Comparison of ENCODE assay signal across 21 cellular contexts in genomic region chr1:30272288-30273020, GRCh38.
"Had no signal": no experiment of that assay in that cellular context is flagged by ENCODE, and none has a peak within 500 bp of the region (broad histone marks: within the 10 kb centered on the region; RNA-seq: fewer than 3 reads in every experiment).

No MANE protein-coding gene starts in this region.

- H3K36me3 ChIP-seq: MG63, WERI-Rb-1 had no signal

- H3K27ac ChIP-seq: WERI-Rb-1 had no signal

- H3K4me3 Mint-ChIP-seq: activated CD4-positive, alpha-beta T cell treated with anti-CD3 and anti-CD28 coated beads for 36 hours; activated CD8-positive, alpha-beta T cell treated with anti-CD3 and anti-CD28 coated beads for 36 hours; activated naive CD4-positive, alpha-beta T cell treated with anti-CD3 and anti-CD28 coated beads, Interleukin-2, amount 10 ng/mL, durations not matched to agents 7 days and 5 days; activated naive CD8-positive, alpha-beta T cell treated with anti-CD3 and anti-CD28 coated beads for 36 hours; activated T-cell treated with anti-CD3 and anti-CD28 coated beads, Interleukin-2, amount 50 U/mL, for 72 hours; T-cell had no signal

- H3K4me3 ChIP-seq: MG63 had no signal

- H3K27ac Mint-ChIP-seq: activated CD4-positive, alpha-beta T cell treated with anti-CD3 and anti-CD28 coated beads for 36 hours; activated CD8-positive, alpha-beta T cell treated with anti-CD3 and anti-CD28 coated beads for 36 hours; activated naive CD4-positive, alpha-beta T cell treated with anti-CD3 and anti-CD28 coated beads, Interleukin-2, amount 10 ng/mL, durations not matched to agents 7 days and 5 days; activated naive CD8-positive, alpha-beta T cell treated with anti-CD3 and anti-CD28 coated beads for 36 hours; activated T-cell treated with anti-CD3 and anti-CD28 coated beads, Interleukin-2, amount 50 U/mL, for 72 hours; activated T-helper 2 cell treated with anti-CD3 and anti-CD28 coated beads, Interferon-gamma antibody, Interleukin-2, Interleukin-4, amounts not matched to agents 10 μg/mL and 5 μg/mL and 100 μg/mL, durations not matched to agents 14 hours and 24 hours and 36 hours; T-cell had no signal

- H3K27me3 ChIP-seq: MG63 had no signal

- H3K4me1 Mint-ChIP-seq: activated CD4-positive, alpha-beta T cell treated with anti-CD3 and anti-CD28 coated beads for 36 hours; activated naive CD4-positive, alpha-beta T cell treated with anti-CD3 and anti-CD28 coated beads, Interleukin-2, amount 10 ng/mL, durations not matched to agents 7 days and 5 days; activated naive CD8-positive, alpha-beta T cell treated with anti-CD3 and anti-CD28 coated beads for 36 hours; T-cell had no signal

- H3K9me3 ChIP-seq: MG63 had no signal

- DNase-seq: activated CD4-positive, alpha-beta T cell treated with anti-CD3 and anti-CD28 coated beads for 36 hours; activated CD8-positive, alpha-beta memory T cell treated with anti-CD3 and anti-CD28 coated beads, Interleukin-2, amount 50 U/mL, for 4 hours; activated CD8-positive, alpha-beta T cell treated with anti-CD3 and anti-CD28 coated beads for 36 hours; activated gamma-delta T cell treated with Interleukin-2 at 50 U/mL for 16 hours; activated naive CD4-positive, alpha-beta T cell treated with anti-CD3 and anti-CD28 coated beads, Interleukin-2, amount 10 ng/mL, durations not matched to agents 7 days and 5 days; activated naive CD8-positive, alpha-beta T cell treated with anti-CD3 and anti-CD28 coated beads for 36 hours; activated T-cell treated with anti-CD3 and anti-CD28 coated beads, Interleukin-2, amount 50 U/mL, for 72 hours; MG63; NCI-H1105 treated with DMSO at 0.1 percent for 48 hours; NCI-H1436 treated with DMSO at 0.1 percent for 48 hours; NCI-H187; NCI-H2081; NCI-H446; NCI-H524; PC-3; SHP77 treated with DMSO at 0.1 percent for 48 hours; T-cell; T-helper 2 cell; T1000; WERI-Rb-1 had no signal

- H3K9me3 Mint-ChIP-seq: activated CD8-positive, alpha-beta T cell treated with anti-CD3 and anti-CD28 coated beads for 36 hours; activated naive CD4-positive, alpha-beta T cell treated with anti-CD3 and anti-CD28 coated beads, Interleukin-2, amount 10 ng/mL, durations not matched to agents 7 days and 5 days; activated naive CD8-positive, alpha-beta T cell treated with anti-CD3 and anti-CD28 coated beads for 36 hours; activated T-cell treated with anti-CD3 and anti-CD28 coated beads, Interleukin-2, amount 50 U/mL, for 72 hours; activated T-helper 2 cell treated with anti-CD3 and anti-CD28 coated beads, Interferon-gamma antibody, Interleukin-2, Interleukin-4, amounts not matched to agents 10 μg/mL and 5 μg/mL and 100 μg/mL, durations not matched to agents 14 hours and 24 hours and 36 hours; T-cell had no signal

- H3K36me3 Mint-ChIP-seq: activated naive CD4-positive, alpha-beta T cell treated with anti-CD3 and anti-CD28 coated beads, Interleukin-2, amount 10 ng/mL, durations not matched to agents 7 days and 5 days; activated naive CD8-positive, alpha-beta T cell treated with anti-CD3 and anti-CD28 coated beads for 36 hours; T-cell had no signal
